Comparison of ENCODE assay signal across 9 cellular contexts in the genomic region with DNA sequence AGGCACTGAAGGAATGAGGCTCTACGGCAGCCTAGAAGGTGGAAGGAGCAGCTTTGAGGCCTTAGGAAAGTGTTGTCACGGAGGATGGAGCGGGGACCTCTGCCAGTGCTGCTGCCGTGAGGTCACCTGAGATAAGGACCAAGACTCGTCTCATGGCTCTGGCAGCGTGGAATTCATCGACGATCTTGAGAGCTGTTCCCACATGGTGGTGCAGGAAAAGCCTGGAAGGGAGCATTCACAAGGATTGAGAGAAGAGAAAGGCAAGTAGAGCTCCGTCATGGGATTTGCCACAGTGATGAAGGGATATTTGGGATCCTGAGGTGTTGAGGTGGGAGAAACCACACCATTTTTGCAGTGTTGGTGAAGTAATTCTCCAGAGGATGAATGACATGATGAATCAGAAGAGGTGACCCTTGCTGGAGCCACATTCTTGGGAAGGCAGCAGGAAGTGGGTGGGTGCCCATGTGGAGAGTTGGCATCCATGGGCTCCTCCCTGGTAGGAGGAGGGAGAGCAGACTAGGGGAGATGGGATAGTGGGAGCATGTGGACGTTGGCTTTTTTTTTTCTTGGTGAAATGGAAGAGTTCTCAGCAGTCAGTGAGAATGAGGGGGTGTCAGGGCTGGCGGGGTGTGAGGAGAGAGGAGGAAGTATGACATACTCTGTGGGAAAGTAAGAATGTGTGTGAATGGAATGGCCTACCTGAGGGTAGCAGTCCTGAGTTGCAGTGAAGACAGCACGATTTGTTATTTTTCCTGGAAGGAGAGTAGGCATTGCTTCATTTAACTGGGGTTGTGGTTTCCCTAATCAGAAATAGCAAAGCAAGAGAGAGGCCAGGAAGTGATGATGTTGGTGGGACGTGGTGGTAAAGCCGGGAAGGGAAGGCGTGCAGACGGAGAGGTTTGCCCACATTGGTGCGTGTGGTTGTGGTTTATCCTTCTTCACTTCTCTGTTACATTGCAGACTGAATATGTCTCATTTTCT. TPM values are rescaled to one million over a fixed set of nuclear protein-coding genes. Genes with fewer than 3 reads are reported as not detected.
A peak's percentile ranks its signal among the peaks of the same experiment; 100 is the strongest.
DNase-seq lines count a peak whose midpoint lies in the region; ATAC-seq, FAIRE-seq and TF ChIP-seq lines count a peak whose summit lies in the region.
"Had no signal": no experiment of that assay in that cellular context is flagged by ENCODE, and none has a peak within 500 bp of the region (broad histone marks: within the 10 kb centered on the region; RNA-seq: fewer than 3 reads in every experiment).

No MANE protein-coding gene starts in this region.

- peaks cover 52% of the 10 kb centered on the region for H3K36me3 Mint-ChIP-seq in activated CD8-positive, alpha-beta T cell treated with anti-CD3 and anti-CD28 coated beads for 36 hours (ENCODE audit: low read depth)
- H3K36me3 Mint-ChIP-seq in immature natural killer cell (no peaks in the 10 kb centered on the region), Caco-2 (ENCODE audit: insufficient read depth, unreplicated experiment) (peaks cover 94% of the 10 kb centered on the region)

- H3K4me1 ChIP-seq in heart right ventricle (peaks cover 11 to 83% (median 78%) of the 10 kb centered on the region in 9 donors), Caco-2 (peaks cover 23% of the 10 kb centered on the region)

- peak overlapping the region; percentile 86 for H3K27ac Mint-ChIP-seq in activated CD8-positive, alpha-beta T cell treated with anti-CD3 and anti-CD28 coated beads for 36 hours
- H3K27ac Mint-ChIP-seq in immature natural killer cell (peak overlapping the region; percentile 75 to 95 (median 84)), Caco-2 (ENCODE audit: unreplicated experiment) (no peak overlapping the region)

- 68 to 73% methylated on average over 17 of the region's 17 CpGs for WGBS in heart right ventricle, 2 donors

- peak overlapping the region in 1 of 10 donors; percentile 63 for H3K27ac ChIP-seq in heart right ventricle

- H3K4me3 ChIP-seq in heart right ventricle: no peak overlapping the region
- H3K4me3 ChIP-seq in Caco-2 (ENCODE audit: low read depth, low read length): no peak overlapping the region

- no TSS peak for BruUV-seq in Caco-2 (replicated peaks; lab: Mats Ljungman, UMichigan)

- ATAC-seq in heart right ventricle: peak in 5 of 8 donors; percentile 21 to 50 (median 27)
- no peak for ATAC-seq in Right ventricle myocardium inferior
- ATAC-seq in activated CD8-positive, alpha-beta T cell treated with anti-CD3 and anti-CD28 coated beads for 36 hours: peak; percentile 74

- CTCF ChIA-PET in activated CD8-positive, alpha-beta T cell treated with anti-CD3 and anti-CD28 coated beads for 36 hours (lab: Charles Lee): no interaction called here
- CTCF ChIA-PET in Caco-2 (lab: Charles Lee): no interaction called here

- no peaks in the 10 kb centered on the region for H3K27me3 ChIP-seq in heart right ventricle
- H3K27me3 ChIP-seq in Caco-2 (replicated peaks; ENCODE audit: control insufficient read depth, insufficient read depth, low read length): no peaks in the 10 kb centered on the region

- TF ChIP-seq CTCF in heart right ventricle (IDR thresholded peaks at IDR 0.05) (no peak), Caco-2 (IDR thresholded peaks at IDR 0.05; ENCODE audit: insufficient read depth in 1 of 2, low read depth in 1 of 2, low read length in 1 of 2, severe bottlenecking in 1 of 2, unreplicated experiment in 1 of 2) (no peak)
- TF ChIP-seq CTCF in activated CD8-positive, alpha-beta T cell treated with anti-CD3 and anti-CD28 coated beads for 36 hours (IDR thresholded peaks at IDR 0.05): no peak

- intact Hi-C loops in heart right ventricle (cut with DNase I) (loop anchor here in 1 of 10 donors (10.0 kb wide), 1 partner anchor 123 kb away; no protein-coding TSS in a partner anchor), Right ventricle myocardium inferior (cut with DNase I) (loop anchor here (5.0 kb wide), 1 partner anchor 76 kb away; no protein-coding TSS in a partner anchor), Caco-2 (cut with micrococcal nuclease; ENCODE audit: unreplicated experiment) (no loop called here)
- intact Hi-C loops in activated CD8-positive, alpha-beta T cell treated with anti-CD3 and anti-CD28 coated beads for 36 hours (cut with micrococcal nuclease): no loop called here

- POLR2A ChIA-PET in activated CD8-positive, alpha-beta T cell treated with anti-CD3 and anti-CD28 coated beads for 36 hours (lab: Charles Lee): interaction anchor here (1.4 kb wide), 1 partner anchor 9 kb away, joined by 6 read pairs; no protein-coding TSS in a partner anchor
- POLR2A ChIA-PET in Caco-2 (lab: Charles Lee): no interaction called here

- H3K9me3 ChIP-seq in heart right ventricle: no peaks in the 10 kb centered on the region
- H3K9me3 ChIP-seq in Caco-2: no peaks in the 10 kb centered on the region

- H3K4me1 Mint-ChIP-seq in activated CD8-positive, alpha-beta T cell treated with anti-CD3 and anti-CD28 coated beads for 36 hours (ENCODE audit: low read depth): peaks cover 75% of the 10 kb centered on the region
- peaks cover 80 to 84% of the 10 kb centered on the region in 2 donors for H3K4me1 Mint-ChIP-seq in immature natural killer cell
- H3K4me1 Mint-ChIP-seq in Caco-2 (ENCODE audit: low read depth, unreplicated experiment): peaks cover 41% of the 10 kb centered on the region

- DNase-seq in heart right ventricle (no peak), Right ventricle myocardium inferior (ENCODE audit: missing footprints) (no peak), immature natural killer cell (peak; percentile 65 to 73 (median 66)), urothelium cell line (ENCODE audit: low spot score) (peak; percentile 40), NCI-H1436 (lab: John Stamatoyannopoulos, UW) (no peak), SK-N-DZ (ENCODE audit: low spot score) (no peak), Caco-2 (no peak)
- peak; percentile 78 for DNase-seq in activated CD8-positive, alpha-beta T cell treated with anti-CD3 and anti-CD28 coated beads for 36 hours
- DNase-seq: RPMI8226 had no signal

- H3K27me3 Mint-ChIP-seq in activated CD8-positive, alpha-beta T cell treated with anti-CD3 and anti-CD28 coated beads for 36 hours: no peaks in the 10 kb centered on the region
- H3K27me3 Mint-ChIP-seq in immature natural killer cell (ENCODE audit: low read depth in 3 of 3) (peaks cover 2 to 6% (median 2%) of the 10 kb centered on the region in 3 donors), Caco-2 (ENCODE audit: insufficient read depth, unreplicated experiment) (no peaks in the 10 kb centered on the region)

- peaks cover 2% of the 10 kb centered on the region for H3K9me3 Mint-ChIP-seq in activated CD8-positive, alpha-beta T cell treated with anti-CD3 and anti-CD28 coated beads for 36 hours
- H3K9me3 Mint-ChIP-seq in immature natural killer cell (no peaks in the 10 kb centered on the region), Caco-2 (ENCODE audit: unreplicated experiment) (peaks cover 13% of the 10 kb centered on the region)

- H3K36me3 ChIP-seq in heart right ventricle (peaks cover 0 to 3% (median 0%) of the 10 kb centered on the region in 9 donors), Caco-2 (ENCODE audit: control insufficient read depth, insufficient read depth, low read length) (peaks cover 10% of the 10 kb centered on the region; the same call in 1 of the 2 replicates)

- FAIRE-seq in urothelium cell line (lab: Jason Lieb, UNC): no peak

- peak overlapping the region; percentile 62 for H3K4me3 Mint-ChIP-seq in activated CD8-positive, alpha-beta T cell treated with anti-CD3 and anti-CD28 coated beads for 36 hours
- H3K4me3 Mint-ChIP-seq in immature natural killer cell: peak overlapping the region; percentile 73 to 86 (median 77)
- no peak overlapping the region for H3K4me3 Mint-ChIP-seq in Caco-2 (ENCODE audit: unreplicated experiment)

RNA-seq across cellular contexts. Expression of gene PPP6R3, which starts 11.1 kb away (rescaled TPM):
- 10 to 100 TPM; 75.8 to 98.1 (median 83.6) TPM for total RNA-seq in heart right ventricle
- polyA plus RNA-seq in heart right ventricle: 10 to 100 TPM; 18.4 to 35.3 TPM
- total RNA-seq in Right ventricle myocardium inferior: 83.5 TPM
- 100 to 1,000 TPM in 1 of 2 experiments, 10 to 100 TPM in 1; 95.4 to 103 TPM for total RNA-seq in activated CD8-positive, alpha-beta T cell treated with anti-CD3 and anti-CD28 coated beads for 36 hours
- polyA plus RNA-seq in immature natural killer cell: 10 to 100 TPM; 18.2 to 48.4 (median 29.8) TPM
- 92.7 and 116 TPM in 2 replicates for polyA plus RNA-seq in SK-N-DZ (2014; cell fraction: cytosol; rRNA removed)
- 137 and 162 TPM in 2 replicates for polyA plus RNA-seq in SK-N-DZ (2014; cell fraction: nucleus; rRNA removed)
- total RNA-seq in Caco-2 (2022): 271 and 276 TPM in 2 replicates

Comparison
In these comparisons a context has a peak if more than half of its experiments do, and no peak if none do; other contexts are left out.
1. DNase-seq: peak in activated CD8-positive, alpha-beta T cell treated with anti-CD3 and anti-CD28 coated beads for 36 hours (single experiment), immature natural killer cell (3 of 3) and urothelium cell line (single experiment); none in heart right ventricle (0 of 2), Right ventricle myocardium inferior (single experiment), NCI-H1436 (single experiment), SK-N-DZ (single experiment) and Caco-2 (0 of 2).